In the genomic region with DNA sequence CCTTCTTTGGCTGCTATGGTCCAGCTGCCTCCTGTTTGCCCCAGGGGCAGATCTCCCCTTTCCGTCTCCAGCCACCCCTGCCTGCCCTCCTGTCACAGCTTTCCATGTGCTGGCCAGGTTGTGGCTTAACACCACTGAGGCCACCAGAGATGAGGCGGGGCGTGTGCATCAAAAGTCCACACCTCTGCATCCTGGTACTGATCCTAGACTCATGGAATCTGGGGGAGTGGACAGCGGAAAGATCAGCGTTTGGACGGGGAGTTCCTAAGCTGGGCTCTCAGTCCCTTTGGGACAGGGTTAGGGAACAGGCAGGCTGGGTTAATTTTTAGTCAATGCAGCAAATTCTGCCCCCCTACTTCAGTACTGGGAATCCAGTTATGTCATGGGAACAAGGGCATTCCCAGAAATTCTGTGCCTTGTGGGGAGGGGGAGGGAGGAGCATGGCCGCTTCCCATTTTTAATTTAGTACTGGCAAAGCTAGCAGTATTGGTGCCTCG, we compare ENCODE assay signal across 10 cellular contexts. TPM values are rescaled to one million over a fixed set of nuclear protein-coding genes. Genes with fewer than 3 reads are reported as not detected.
A peak's percentile ranks its signal among the peaks of the same experiment; 100 is the strongest.
DNase-seq lines count a peak whose midpoint lies in the region; ATAC-seq and TF ChIP-seq lines count a peak whose summit lies in the region.
"Had no signal": no experiment of that assay in that cellular context is flagged by ENCODE, and none has a peak within 500 bp of the region (broad histone marks: within the 10 kb centered on the region; RNA-seq: fewer than 3 reads in every experiment).

No MANE protein-coding gene starts in this region.

- no peak for ATAC-seq in lower lobe of right lung
- no peak for ATAC-seq in HG02938 (IDR thresholded peaks at IDR 0.05; ENCODE audit: unreplicated experiment)
- ATAC-seq in HG03025 (IDR thresholded peaks at IDR 0.05; ENCODE audit: low FRiP score, unreplicated experiment): no peak

- peaks cover 20% of the 10 kb centered on the region for H3K27me3 Mint-ChIP-seq in endothelial cell (ENCODE audit: unreplicated experiment)

- H3K4me3 Mint-ChIP-seq in endothelial cell (ENCODE audit: unreplicated experiment): peak overlapping the region; percentile 94

- no peaks in the 10 kb centered on the region for H3K27me3 ChIP-seq in Peyer's patch
- no peaks in the 10 kb centered on the region for H3K27me3 ChIP-seq in lower lobe of right lung (ENCODE audit: low read depth)
- no peaks in the 10 kb centered on the region for H3K27me3 ChIP-seq in testis

- TF ChIP-seq CTCF in Peyer's patch (IDR thresholded peaks at IDR 0.05) (no peak), endothelial cell (IDR thresholded peaks at IDR 0.05; ENCODE audit: unreplicated experiment) (no peak), lower lobe of right lung (IDR thresholded peaks at IDR 0.05) (no peak), testis (IDR thresholded peaks at IDR 0.05) (no peak)

- peak overlapping the region; percentile 91 for H3K27ac Mint-ChIP-seq in endothelial cell (ENCODE audit: unreplicated experiment)

- H3K9me3 ChIP-seq in Peyer's patch: no peaks in the 10 kb centered on the region
- no peaks in the 10 kb centered on the region for H3K9me3 ChIP-seq in lower lobe of right lung
- H3K9me3 ChIP-seq in testis: no peaks in the 10 kb centered on the region

- DNase-seq in Peyer's patch (no peak), endothelial cell (ENCODE audit: low spot score) (no peak), lower lobe of right lung (no peak), testis (no peak), NCI-H2227 treated with DMSO at 0.1 percent for 48 hours (lab: John Stamatoyannopoulos, UW) (no peak), NCI-H1048 (lab: John Stamatoyannopoulos, UW) (no peak)
- DNase-seq: DMS153, foreskin melanocyte had no signal

- TF ChIP-seq POLR2A in Peyer's patch (IDR thresholded peaks at IDR 0.05) (no peak), testis (IDR thresholded peaks at IDR 0.05) (no peak)

- peaks cover 35% of the 10 kb centered on the region for H3K36me3 Mint-ChIP-seq in endothelial cell (ENCODE audit: low read depth, unreplicated experiment)

- H3K4me3 ChIP-seq in Peyer's patch (peak overlapping the region in 1 of 4 donors; percentile 74), lower lobe of right lung (peak overlapping the region; percentile 84), testis (no peak overlapping the region)

- H3K4me1 Mint-ChIP-seq in endothelial cell (ENCODE audit: unreplicated experiment): peaks cover 59% of the 10 kb centered on the region

- WGBS in testis, 2 donors: 36 to 37% methylated on average over 5 to 8 of the region's 8 CpGs

- H3K36me3 ChIP-seq in Peyer's patch (no peaks in the 10 kb centered on the region), lower lobe of right lung (peaks cover 8% of the 10 kb centered on the region), testis (ENCODE audit: low read depth, missing control alignments) (no peaks in the 10 kb centered on the region)

- H3K27ac ChIP-seq in Peyer's patch (peak overlapping the region; percentile 54 to 93 (median 72)), lower lobe of right lung (peak overlapping the region; percentile 92), testis (peak overlapping the region; percentile 44 to 68)

- intact Hi-C loops in lower lobe of right lung (cut with DNase I) (no loop called here), testis (cut with DNase I; ENCODE audit: low total_unique reads) (no loop called here)

- H3K9me3 Mint-ChIP-seq in endothelial cell (ENCODE audit: unreplicated experiment): no peaks in the 10 kb centered on the region

- H3K4me1 ChIP-seq in Peyer's patch: peaks cover 3 to 78% (median 16%) of the 10 kb centered on the region in 4 donors
- peaks cover 88% of the 10 kb centered on the region for H3K4me1 ChIP-seq in lower lobe of right lung
- peaks cover 75% of the 10 kb centered on the region for H3K4me1 ChIP-seq in testis

RNA-seq across cellular contexts. Expression of gene IGFBP4, which starts 3.9 kb away (rescaled TPM):
- total RNA-seq in Peyer's patch (100 to 1,000 TPM in 3 of 4 donors, 10 to 100 TPM in 1; 70.6 to 220 (median 133) TPM), endothelial cell (ENCODE audit: unreplicated experiment) (1,531 TPM), lower lobe of right lung (371 TPM), testis (10 to 100 TPM; 67.9 to 76.7 TPM)
- polyA plus RNA-seq in testis (ENCODE audit: insufficient read depth, low read depth, low replicate concordance): 317 TPM

RNA-seq across cellular contexts. Expression of gene TOP2A, which starts 29.5 kb away (rescaled TPM):
- total RNA-seq in Peyer's patch (10 to 100 TPM; 11.8 to 32.2 (median 16.5) TPM), endothelial cell (ENCODE audit: unreplicated experiment) (28.3 TPM), lower lobe of right lung (6.7 TPM), testis (10 to 100 TPM; 65.0 to 94.9 TPM)
- polyA plus RNA-seq in testis (ENCODE audit: insufficient read depth, low read depth, low replicate concordance): 75.3 TPM

RNA-seq across cellular contexts. Expression of gene TNS4, which starts 54.2 kb away (rescaled TPM):
- 1 to 10 TPM in 3 of 4 donors, under 1 TPM in 1; 0.54 to 2.5 (median 1.7) TPM for total RNA-seq in Peyer's patch
- 0.08 TPM for total RNA-seq in endothelial cell (ENCODE audit: unreplicated experiment)
- 0.68 TPM for total RNA-seq in lower lobe of right lung
- under 1 TPM; 0.12 to 0.16 TPM for total RNA-seq in testis
- polyA plus RNA-seq in testis (ENCODE audit: insufficient read depth, low read depth, low replicate concordance): 0.09 TPM
